In the genomic region with DNA sequence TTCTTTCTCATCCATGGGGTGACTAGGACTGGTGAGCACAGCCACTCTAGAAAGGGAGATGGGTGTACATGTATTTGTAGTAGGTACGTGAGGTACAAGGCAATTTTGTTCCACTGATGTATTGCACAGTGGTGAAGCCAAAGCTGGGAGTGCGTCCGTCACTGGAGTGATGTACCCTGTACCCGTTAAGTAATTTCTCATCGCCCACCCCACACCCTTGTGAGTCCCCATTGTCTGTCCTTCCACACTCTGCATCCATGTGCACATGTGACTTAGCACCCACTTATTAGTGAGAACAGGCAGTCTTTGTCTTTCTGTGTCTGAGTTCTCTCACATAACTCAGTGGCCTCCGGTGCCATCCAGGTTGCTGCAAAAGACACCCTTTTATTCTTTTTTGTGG, we compare ENCODE assay signal across 8 cellular contexts.
"Had no signal": no experiment of that assay in that cellular context is flagged by ENCODE, and none has a peak within 500 bp of the region (broad histone marks: within the 10 kb centered on the region; RNA-seq: fewer than 3 reads in every experiment).

No MANE protein-coding gene starts in this region.

- H3K27ac ChIP-seq: HL-60 had no signal

- DNase-seq: HFFc6 had no signal

- H3K4me2 ChIP-seq: GM23338 had no signal

- ATAC-seq: GM23338, HCT116, HepG2 had no signal

- FAIRE-seq: H1, H54, HepG2 had no signal

- H3K4me1 ChIP-seq: HAP-1 had no signal

- H3K36me3 ChIP-seq: HAP-1 had no signal

- H3K9me3 ChIP-seq: HAP-1 had no signal

- H2AFZ ChIP-seq: GM23338 had no signal

- H3K4me3 ChIP-seq: GM23338, HAP-1 had no signal
